ENCODE assay signal across 18 cellular contexts in genomic region chr5:91318727-91319126, GRCh38.
DNase-seq lines count a peak whose midpoint lies in the region; ATAC-seq and TF ChIP-seq lines count a peak whose summit lies in the region.
"Had no signal": no experiment of that assay in that cellular context is flagged by ENCODE, and none has a peak within 500 bp of the region (broad histone marks: within the 10 kb centered on the region; RNA-seq: fewer than 3 reads in every experiment).

No MANE protein-coding gene starts in this region.

- no peaks in the 10 kb centered on the region for H3K9me3 ChIP-seq in HEK293 (ENCODE audit: control insufficient read depth, insufficient read depth, low read depth, low read length)
- H3K9me3 ChIP-seq: colonic mucosa, neutrophil, upper lobe of left lung had no signal

- CTCF ChIA-PET in HEK293 (lab: Yijun Ruan, JAX), result no interaction called here
- CTCF ChIA-PET in activated CD4-positive, alpha-beta T cell treated with anti-CD3 and anti-CD28 coated beads, Interleukin-2, amount 10 ng/mL, durations not matched to agents 7 days and 5 days (lab: Charles Lee), result no interaction called here

- no peaks in the 10 kb centered on the region for H3K36me3 Mint-ChIP-seq in activated CD4-positive, alpha-beta T cell treated with anti-CD3 and anti-CD28 coated beads, Interleukin-2, amount 10 ng/mL, durations not matched to agents 7 days and 5 days (ENCODE audit: low read depth)
- H3K36me3 Mint-ChIP-seq: activated naive CD8-positive, alpha-beta T cell treated with anti-CD3 and anti-CD28 coated beads, Interleukin-2, amount 10 ng/mL, durations not matched to agents 7 days and 5 days; brain had no signal

- no peak for TF ChIP-seq CTCF in HEK293 (tag by site-specific recombination; IDR thresholded peaks at IDR 0.05)

- H3K4me1 ChIP-seq in HEK293 (ENCODE audit: control insufficient read depth, insufficient read depth, low read length), result no peaks in the 10 kb centered on the region; the same call in 1 of the 2 replicates
- H3K4me1 ChIP-seq: colonic mucosa had no signal

- POLR2A ChIA-PET in HEK293 (lab: Yijun Ruan, JAX), result no interaction called here
- POLR2A ChIA-PET in activated CD4-positive, alpha-beta T cell treated with anti-CD3 and anti-CD28 coated beads, Interleukin-2, amount 10 ng/mL, durations not matched to agents 7 days and 5 days (lab: Charles Lee), result interaction anchor here (0.6 kb wide), 1 partner anchor 95 kb away, joined by 3 read pairs; no protein-coding TSS in a partner anchor

- H3K27ac ChIP-seq in HEK293 (ENCODE audit: extremely low read depth, low read depth, low read length), result no peak overlapping the region
- H3K27ac ChIP-seq: colonic mucosa, KMS-11, neutrophil, upper lobe of left lung had no signal

- no peaks in the 10 kb centered on the region for H3K9me3 Mint-ChIP-seq in activated CD4-positive, alpha-beta T cell treated with anti-CD3 and anti-CD28 coated beads, Interleukin-2, amount 10 ng/mL, durations not matched to agents 7 days and 5 days
- H3K9me3 Mint-ChIP-seq: activated naive CD8-positive, alpha-beta T cell treated with anti-CD3 and anti-CD28 coated beads, Interleukin-2, amount 10 ng/mL, durations not matched to agents 7 days and 5 days had no signal

- H3K4me3 Mint-ChIP-seq in activated CD4-positive, alpha-beta T cell treated with anti-CD3 and anti-CD28 coated beads, Interleukin-2, amount 10 ng/mL, durations not matched to agents 7 days and 5 days, result no peak overlapping the region
- H3K4me3 Mint-ChIP-seq: activated naive CD8-positive, alpha-beta T cell treated with anti-CD3 and anti-CD28 coated beads, Interleukin-2, amount 10 ng/mL, durations not matched to agents 7 days and 5 days; brain had no signal

- peak; percentile 10 for DNase-seq in activated CD4-positive, alpha-beta T cell treated with anti-CD3 and anti-CD28 coated beads, Interleukin-2, amount 10 ng/mL, durations not matched to agents 7 days and 5 days
- DNase-seq in activated naive CD4-positive, alpha-beta T cell treated with anti-CD3 and anti-CD28 coated beads, Interleukin-2, amount 50 U/mL, for 16 hours, result peak; percentile 47
- DNase-seq in stimulated activated CD4-positive, alpha-beta T cell treated with anti-CD3 and anti-CD28 coated beads, Interleukin-4, amount 100 ng/mL, for 1 hour, result peak; percentile 43
- no peak for DNase-seq in NOMO-1 treated with DMSO at 0.1 percent for 48 hours (lab: John Stamatoyannopoulos, UW; ENCODE audit: unreplicated experiment)
- DNase-seq: activated CD8-positive, alpha-beta memory T cell treated with anti-CD3 and anti-CD28 coated beads for 24 hours; activated naive CD8-positive, alpha-beta T cell treated with anti-CD3 and anti-CD28 coated beads, Interleukin-2, amount 10 ng/mL, durations not matched to agents 7 days and 5 days; colonic mucosa; NCI-H1048; NCI-H2081 treated with DMSO at 0.1 percent for 48 hours; NCI-H510A treated with DMSO at 0.1 percent for 48 hours; retina; upper lobe of left lung had no signal

- ATAC-seq in HG03439 (IDR thresholded peaks at IDR 0.05; ENCODE audit: unreplicated experiment), result no peak
- no peak for ATAC-seq in HG02840 (IDR thresholded peaks at IDR 0.05; ENCODE audit: low FRiP score, unreplicated experiment)

- peaks cover 23% of the 10 kb centered on the region for H3K4me1 Mint-ChIP-seq in activated CD4-positive, alpha-beta T cell treated with anti-CD3 and anti-CD28 coated beads, Interleukin-2, amount 10 ng/mL, durations not matched to agents 7 days and 5 days

- no peak overlapping the region for H3K27ac Mint-ChIP-seq in activated CD4-positive, alpha-beta T cell treated with anti-CD3 and anti-CD28 coated beads, Interleukin-2, amount 10 ng/mL, durations not matched to agents 7 days and 5 days
- H3K27ac Mint-ChIP-seq: activated naive CD8-positive, alpha-beta T cell treated with anti-CD3 and anti-CD28 coated beads, Interleukin-2, amount 10 ng/mL, durations not matched to agents 7 days and 5 days; brain had no signal

- no peaks in the 10 kb centered on the region for H3K27me3 Mint-ChIP-seq in activated CD4-positive, alpha-beta T cell treated with anti-CD3 and anti-CD28 coated beads, Interleukin-2, amount 10 ng/mL, durations not matched to agents 7 days and 5 days
- H3K27me3 Mint-ChIP-seq: activated naive CD8-positive, alpha-beta T cell treated with anti-CD3 and anti-CD28 coated beads, Interleukin-2, amount 10 ng/mL, durations not matched to agents 7 days and 5 days had no signal

- H3K36me3 ChIP-seq in HEK293 (ENCODE audit: control insufficient read depth in 2 of 2, insufficient read depth in 1 of 2, low read length in 2 of 2), result no peaks in the 10 kb centered on the region
- H3K36me3 ChIP-seq: colonic mucosa, neutrophil, upper lobe of left lung had no signal

- H3K4me3 ChIP-seq in HEK293 (ENCODE audit: low read depth, low read length), result no peak overlapping the region
- H3K4me3 ChIP-seq: colonic mucosa, upper lobe of left lung had no signal

TF ChIP-seq in HEK293, 187 proteins besides CTCF, POLR2A, EP300 and RAD21:
- TF ChIP-seq, protein P1, sequence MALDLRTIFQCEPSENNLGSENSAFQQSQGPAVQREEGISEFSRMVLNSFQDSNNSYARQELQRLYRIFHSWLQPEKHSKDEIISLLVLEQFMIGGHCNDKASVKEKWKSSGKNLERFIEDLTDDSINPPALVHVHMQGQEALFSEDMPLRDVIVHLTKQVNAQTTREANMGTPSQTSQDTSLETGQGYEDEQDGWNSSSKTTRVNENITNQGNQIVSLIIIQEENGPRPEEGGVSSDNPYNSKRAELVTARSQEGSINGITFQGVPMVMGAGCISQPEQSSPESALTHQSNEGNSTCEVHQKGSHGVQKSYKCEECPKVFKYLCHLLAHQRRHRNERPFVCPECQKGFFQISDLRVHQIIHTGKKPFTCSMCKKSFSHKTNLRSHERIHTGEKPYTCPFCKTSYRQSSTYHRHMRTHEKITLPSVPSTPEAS (tag by site-specific recombination; IDR thresholded peaks at IDR 0.05), result peak; percentile 78
- no peak for TF ChIP-seq ZIC2 (tag by site-specific recombination; IDR thresholded peaks at IDR 0.05)
